ENCODE assay signal across 12 cellular contexts in genomic region chr16:75591001-75591852, GRCh38. TPM values are rescaled to one million over a fixed set of nuclear protein-coding genes. Genes with fewer than 3 reads are reported as not detected.
DNase-seq lines count a peak whose midpoint lies in the region; ATAC-seq, FAIRE-seq and TF ChIP-seq lines count a peak whose summit lies in the region.
"Had no signal": no experiment of that assay in that cellular context is flagged by ENCODE, and none has a peak within 500 bp of the region (broad histone marks: within the 10 kb centered on the region; RNA-seq: fewer than 3 reads in every experiment).

No MANE protein-coding gene starts in this region.

- no peaks in the 10 kb centered on the region for H3K27me3 ChIP-seq in body of pancreas
- H3K27me3 ChIP-seq in rectal smooth muscle tissue (ENCODE audit: control insufficient read depth, insufficient read depth, low read length) = no peaks in the 10 kb centered on the region

- H3K4me3 ChIP-seq in body of pancreas = no peak overlapping the region
- H3K4me3 ChIP-seq in rectal smooth muscle tissue (ENCODE audit: low read length) = peak overlapping the region; percentile 22
- H3K4me3 ChIP-seq: PC-9 had no signal

- ATAC-seq in body of pancreas (peak; percentile 56), left ventricle myocardium superior (peak; percentile 92)

- H3K27ac ChIP-seq in body of pancreas = no peak overlapping the region
- peak overlapping the region; percentile 86 for H3K27ac ChIP-seq in rectal smooth muscle tissue (ENCODE audit: low read depth, low read length)
- H3K27ac ChIP-seq: KMS-11, PC-9 had no signal

- FAIRE-seq in RCC 7860 (lab: Jason Lieb, UNC) = no peak
- FAIRE-seq: G401.6 had no signal

- H3K36me3 ChIP-seq in body of pancreas (replicated peaks in 1 of 2; ENCODE audit: insufficient read depth in 1 of 2, low read depth in 2 of 2) (no peaks in the 10 kb centered on the region), rectal smooth muscle tissue (ENCODE audit: control insufficient read depth, insufficient read depth, low read length) (no peaks in the 10 kb centered on the region)

- no peaks in the 10 kb centered on the region for H3K9me3 ChIP-seq in body of pancreas

- DNase-seq in EH (ENCODE audit: low read depth) = peak; percentile 58
- peak in 3 of 4 donors; percentile 14 to 31 (median 19) for DNase-seq in body of pancreas
- DNase-seq in left ventricle myocardium superior = peak; percentile 68
- no peak for DNase-seq in NCI-H345 (lab: John Stamatoyannopoulos, UW)
- no peak for DNase-seq in SK-N-DZ (ENCODE audit: low spot score)
- DNase-seq in RCC 7860 (ENCODE audit: low spot score) = no peak
- no peak for DNase-seq in DMS79 treated with DMSO at 0.1 percent for 48 hours (lab: John Stamatoyannopoulos, UW)
- DNase-seq: PC-9 had no signal

- TF ChIP-seq POLR2A in body of pancreas (IDR thresholded peaks at IDR 0.05) = no peak

- H3K4me1 ChIP-seq in body of pancreas (no peaks in the 10 kb centered on the region), rectal smooth muscle tissue (ENCODE audit: control insufficient read depth, insufficient read depth, low read length) (peaks cover 22% of the 10 kb centered on the region)

- 65% methylated on average over 6 of the region's 6 CpGs for WGBS in body of pancreas, 2 donors

- no peak for TF ChIP-seq CTCF in body of pancreas (IDR thresholded peaks at IDR 0.05)

- H3K9ac ChIP-seq in rectal smooth muscle tissue (ENCODE audit: low read length) = no peak overlapping the region
- H3K9ac ChIP-seq: KMS-11 had no signal

- intact Hi-C loops in body of pancreas (cut with DNase I) (no loop called here), left ventricle myocardium superior (cut with micrococcal nuclease) (no loop called here)

RNA-seq across cellular contexts. Expression of gene GABARAPL2, which starts 25.0 kb away (rescaled TPM):
- 10 to 100 TPM; 35.9 to 66.2 TPM for total RNA-seq in body of pancreas
- 245 TPM for total RNA-seq in left ventricle myocardium superior
- polyA plus RNA-seq in SK-N-DZ (2014; cell fraction: cytosol; rRNA removed) = 175 and 194 TPM in 2 replicates
- 120 and 137 TPM in 2 replicates for polyA plus RNA-seq in SK-N-DZ (2014; cell fraction: nucleus; rRNA removed)

RNA-seq across cellular contexts. Expression of gene ADAT1, which starts 31.9 kb away (rescaled TPM):
- 10 to 100 TPM; 12.9 to 14.8 TPM for total RNA-seq in body of pancreas
- total RNA-seq in left ventricle myocardium superior = 19.0 TPM
- 76.0 and 83.0 TPM in 2 replicates for polyA plus RNA-seq in SK-N-DZ (2014; cell fraction: cytosol; rRNA removed)
- 43.9 and 55.5 TPM in 2 replicates for polyA plus RNA-seq in SK-N-DZ (2014; cell fraction: nucleus; rRNA removed)

RNA-seq across cellular contexts. Expression of gene TMEM231, which starts 35.2 kb away (rescaled TPM):
- total RNA-seq in body of pancreas (1 to 10 TPM; 2.6 to 7.6 TPM), left ventricle myocardium superior (4.6 TPM)
- 15.6 and 18.3 TPM in 2 replicates for polyA plus RNA-seq in SK-N-DZ (2014; cell fraction: cytosol; rRNA removed)
- polyA plus RNA-seq in SK-N-DZ (2014; cell fraction: nucleus; rRNA removed) = 12.6 and 22.3 TPM in 2 replicates

RNA-seq across cellular contexts. Expression of gene CHST5, which starts 55.3 kb away (rescaled TPM):
- total RNA-seq in body of pancreas (not detected), left ventricle myocardium superior (0.07 TPM)
- 0.03 TPM in 1 of 2 replicates, not detected in the other for polyA plus RNA-seq in SK-N-DZ (2014; cell fraction: cytosol; rRNA removed)
- polyA plus RNA-seq in SK-N-DZ (2014; cell fraction: nucleus; rRNA removed) = 0.87 TPM in 1 of 2 replicates, not detected in the other
- total RNA-seq: epithelial cell of proximal tubule had no signal

RNA-seq across cellular contexts. Expression of gene KARS1, which starts 56.2 kb away (rescaled TPM):
- 10 to 100 TPM; 49.8 TPM for total RNA-seq in body of pancreas
- 152 TPM for total RNA-seq in left ventricle myocardium superior
- polyA plus RNA-seq in SK-N-DZ (2014; cell fraction: cytosol; rRNA removed) = 302 and 330 TPM in 2 replicates
- polyA plus RNA-seq in SK-N-DZ (2014; cell fraction: nucleus; rRNA removed) = 113 and 176 TPM in 2 replicates

Comparison
In these comparisons a context has a peak if more than half of its experiments do, and no peak if none do; other contexts are left out.
1. DNase-seq: peak in EH (single experiment), body of pancreas (3 of 4) and left ventricle myocardium superior (single experiment); none in NCI-H345 (single experiment), SK-N-DZ (single experiment), RCC 7860 (single experiment) and DMS79 treated with DMSO at 0.1 percent for 48 hours (single experiment).